ENCODE assay signal across 9 cellular contexts in the genomic region with DNA sequence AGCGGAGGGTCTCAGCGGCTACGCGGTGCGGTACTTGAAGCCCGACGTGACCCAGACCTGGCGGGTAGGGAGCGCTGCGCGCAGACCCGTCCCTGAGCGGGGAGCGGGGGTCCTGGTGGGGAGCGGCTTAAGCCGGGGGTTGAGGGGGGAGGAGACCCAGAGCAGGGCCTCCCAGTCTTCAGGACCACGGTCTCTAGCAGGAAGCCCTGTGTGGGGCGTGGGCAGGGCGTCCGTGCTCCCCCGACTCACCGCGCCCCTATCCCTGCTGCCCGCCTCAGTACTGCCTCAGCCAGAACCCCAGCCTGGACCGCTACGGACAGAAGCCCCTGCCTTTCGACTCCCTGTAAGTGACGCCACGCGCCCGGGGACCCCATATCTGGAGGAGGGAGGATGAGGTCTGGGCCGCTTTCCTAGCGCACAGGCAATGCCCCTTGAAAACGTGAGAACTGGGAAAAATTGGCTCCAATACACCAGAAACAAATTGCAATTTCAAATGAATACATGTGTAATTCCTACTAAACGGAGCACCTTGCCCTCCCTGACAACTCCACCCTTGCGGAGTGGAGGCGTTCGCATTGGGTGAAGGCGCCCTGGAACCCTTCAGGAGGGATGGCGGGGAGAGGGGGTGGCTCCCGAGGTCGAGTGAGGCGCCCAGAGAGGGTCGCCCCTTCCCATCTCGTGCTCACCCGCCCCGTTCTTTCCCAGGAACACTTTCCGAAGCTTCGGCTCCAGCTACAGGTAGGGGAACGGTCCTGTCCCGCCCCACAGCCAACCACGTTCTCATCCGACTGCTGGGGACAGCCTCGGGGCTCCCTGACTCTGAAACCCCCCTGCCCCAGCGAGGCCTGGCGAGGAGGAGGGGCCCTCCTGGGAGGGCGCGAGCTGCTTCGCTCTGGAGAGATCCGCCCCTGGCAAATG. TPM values are rescaled to one million over a fixed set of nuclear protein-coding genes. Genes with fewer than 3 reads are reported as not detected.
DNase-seq lines count a peak whose midpoint lies in the region; ATAC-seq, FAIRE-seq and TF ChIP-seq lines count a peak whose summit lies in the region.
"Had no signal": no experiment of that assay in that cellular context is flagged by ENCODE, and none has a peak within 500 bp of the region (broad histone marks: within the 10 kb centered on the region; RNA-seq: fewer than 3 reads in every experiment).

No MANE protein-coding gene starts in this region.

- H3K4me3 Mint-ChIP-seq in activated naive CD4-positive, alpha-beta T cell treated with anti-CD3 and anti-CD28 coated beads for 36 hours: peak overlapping the region; percentile 83

- peak; percentile 21 for ATAC-seq in left colon

- H3K36me3 ChIP-seq in adipocyte (ENCODE audit: control insufficient read depth, insufficient read depth, low read length, severe bottlenecking) (no peaks in the 10 kb centered on the region), subcutaneous abdominal adipose tissue (ENCODE audit: control insufficient read depth in 5 of 5, insufficient read depth in 5 of 5, low read length in 5 of 5) (no peaks in the 10 kb centered on the region)

- H3K4me1 Mint-ChIP-seq in activated naive CD4-positive, alpha-beta T cell treated with anti-CD3 and anti-CD28 coated beads for 36 hours (ENCODE audit: low read depth): peaks cover 9% of the 10 kb centered on the region

- no peaks in the 10 kb centered on the region for H3K9me3 Mint-ChIP-seq in activated naive CD4-positive, alpha-beta T cell treated with anti-CD3 and anti-CD28 coated beads for 36 hours

- H3K4me3 ChIP-seq in adipocyte (ENCODE audit: low read length) (no peak overlapping the region), subcutaneous abdominal adipose tissue (ENCODE audit: low read depth in 1 of 5, low read length in 5 of 5) (peak overlapping the region in 4 of 5 donors; percentile 62 to 71 (median 66))

- no peak overlapping the region for H3K27ac ChIP-seq in subcutaneous abdominal adipose tissue (ENCODE audit: low read depth, low read length)

- no peak for FAIRE-seq in H54 (lab: Jason Lieb, UNC)
- FAIRE-seq: TTC549 had no signal

- no peak overlapping the region for H3K27ac Mint-ChIP-seq in activated naive CD4-positive, alpha-beta T cell treated with anti-CD3 and anti-CD28 coated beads for 36 hours

- DNase-seq in activated naive CD4-positive, alpha-beta T cell treated with anti-CD3 and anti-CD28 coated beads for 36 hours: no peak
- no peak for DNase-seq in activated naive CD4-positive, alpha-beta T cell (lab: John Stamatoyannopoulos, UW)
- DNase-seq in adipocyte (ENCODE audit: low read depth) (peak; percentile 12), left colon (no peak), superior temporal gyrus (ENCODE audit: extremely low spot score) (no peak), NCI-H226 (no peak), H54 (ENCODE audit: insufficient read length, low spot score) (no peak)

- H3K4me1 ChIP-seq in adipocyte (ENCODE audit: control insufficient read depth, insufficient read depth, low read length) (no peaks in the 10 kb centered on the region), subcutaneous abdominal adipose tissue (ENCODE audit: control insufficient read depth in 5 of 5, insufficient read depth in 5 of 5, low read length in 5 of 5) (peaks cover 0 to 15% (median 14%) of the 10 kb centered on the region in 5 donors)

- H3K36me3 Mint-ChIP-seq in activated naive CD4-positive, alpha-beta T cell treated with anti-CD3 and anti-CD28 coated beads for 36 hours (ENCODE audit: low read depth): no peaks in the 10 kb centered on the region

- H3K27me3 ChIP-seq in adipocyte (replicated peaks; ENCODE audit: control insufficient read depth, insufficient read depth, low read length): peaks cover 54% of the 10 kb centered on the region
- peaks cover 0 to 10% (median 9%) of the 10 kb centered on the region in 5 donors for H3K27me3 ChIP-seq in subcutaneous abdominal adipose tissue (ENCODE audit: control insufficient read depth in 5 of 5, insufficient read depth in 4 of 5, low read length in 5 of 5)

- H3K27me3 Mint-ChIP-seq in activated naive CD4-positive, alpha-beta T cell treated with anti-CD3 and anti-CD28 coated beads for 36 hours (ENCODE audit: low read depth): no peaks in the 10 kb centered on the region

- H3K9me3 ChIP-seq in adipocyte (ENCODE audit: control insufficient read depth, low read length) (no peaks in the 10 kb centered on the region), subcutaneous abdominal adipose tissue (ENCODE audit: control insufficient read depth in 5 of 5, low read length in 5 of 5) (no peaks in the 10 kb centered on the region)

- CTCF ChIA-PET in activated naive CD4-positive, alpha-beta T cell treated with anti-CD3 and anti-CD28 coated beads for 36 hours (lab: Charles Lee): interaction anchor here (1.0 to 1.6 kb wide), 2 partner anchors 14 to 79 kb away, joined by 4 read pairs; a partner anchor contains a TSS

- intact Hi-C loops in activated naive CD4-positive, alpha-beta T cell treated with anti-CD3 and anti-CD28 coated beads for 36 hours (cut with micrococcal nuclease): loop anchor here (1.0 kb wide), 2 partner anchors 16 to 250 kb away; a partner anchor contains a TSS
- intact Hi-C loops in left colon (cut with DNase I, micrococcal nuclease): no loop called here

- TF ChIP-seq POLR2A in H54 (IDR thresholded peaks at IDR 0.05; ENCODE audit: low read depth, low read length): no peak

- H3K9ac ChIP-seq in adipocyte (ENCODE audit: low read length) (no peak overlapping the region), subcutaneous abdominal adipose tissue (ENCODE audit: low read length in 5 of 5) (peak overlapping the region in 2 of 5 donors; percentile 48 to 62)

RNA-seq across cellular contexts. Expression of a gene that starts 14.5 kb away (rescaled TPM):
- not detected for total RNA-seq in activated naive CD4-positive, alpha-beta T cell treated with anti-CD3 and anti-CD28 coated beads for 36 hours
- under 1 TPM; 0.17 to 0.49 TPM for total RNA-seq in left colon

RNA-seq across cellular contexts. Expression of a gene that starts 15.0 kb away (rescaled TPM):
- total RNA-seq in activated naive CD4-positive, alpha-beta T cell treated with anti-CD3 and anti-CD28 coated beads for 36 hours: 1 to 10 TPM; 4.2 to 5.4 TPM
- total RNA-seq in left colon: 1 to 10 TPM; 5.0 to 7.9 TPM

RNA-seq across cellular contexts. Expression of a gene that starts 15.7 kb away (rescaled TPM):
- total RNA-seq in activated naive CD4-positive, alpha-beta T cell treated with anti-CD3 and anti-CD28 coated beads for 36 hours: 10 to 100 TPM; 30.6 to 32.3 TPM
- total RNA-seq in left colon: 10 to 100 TPM; 42.6 to 43.8 TPM

RNA-seq across cellular contexts. Expression of a gene that starts 40.1 kb away (rescaled TPM):
- under 1 TPM; 0.12 to 0.24 TPM for total RNA-seq in activated naive CD4-positive, alpha-beta T cell treated with anti-CD3 and anti-CD28 coated beads for 36 hours
- total RNA-seq in left colon: 100 to 1,000 TPM; 113 to 127 TPM
